Comparison of ENCODE assay signal across 1 cellular context in genomic region chr12:11649413-11650278, GRCh38.
TF ChIP-seq lines count a peak whose summit lies in the region.

Gene ETV6, plus strand, starts transcription at chr12:11649674. Its CDS starts 454 bp downstream, at chr12:11650128.

TF ChIP-seq in HEK293, 187 proteins besides CTCF, POLR2A, EP300 and RAD21 (continued from another document):
- TF ChIP-seq KLF1 (tag by site-specific recombination; IDR thresholded peaks at IDR 0.05) = no peak
- TF ChIP-seq OVOL3 (tag by site-specific recombination; IDR thresholded peaks at IDR 0.05) = no peak
- TF ChIP-seq ZNF19 (tag by site-specific recombination; IDR thresholded peaks at IDR 0.05; ENCODE audit: low read depth) = no peak
- no peak for TF ChIP-seq BCL11A (tag by site-specific recombination; IDR thresholded peaks at IDR 0.05; ENCODE audit: low read depth)
- no peak for TF ChIP-seq ZNF624 (tag by site-specific recombination; IDR thresholded peaks at IDR 0.05)
- TF ChIP-seq ZNF768 (tag by site-specific recombination; IDR thresholded peaks at IDR 0.05) = 0 out of 2 replicates have a peak, but pooled peaks have one; percentile 27
- no peak for TF ChIP-seq ZSCAN18 (tag by site-specific recombination; IDR thresholded peaks at IDR 0.05)
- TF ChIP-seq GLI2 (tag by site-specific recombination; IDR thresholded peaks at IDR 0.05; ENCODE audit: borderline replicate concordance, low read depth) = no peak
- no peak for TF ChIP-seq ZNF398 (tag by site-specific recombination; IDR thresholded peaks at IDR 0.05)
- TF ChIP-seq ZNF335 (tag by site-specific recombination; conservative IDR thresholded peaks at IDR 0.05) = peak; percentile 80
- no peak for TF ChIP-seq ZNF555 (tag by site-specific recombination; conservative IDR thresholded peaks at IDR 0.05)
- TF ChIP-seq ZNF394 (tag by site-specific recombination; IDR thresholded peaks at IDR 0.05; ENCODE audit: borderline replicate concordance) = no peak
- TF ChIP-seq ZSCAN30 (tag by site-specific recombination; IDR thresholded peaks at IDR 0.05) = no peak
- TF ChIP-seq ZNF596 (tag by site-specific recombination; IDR thresholded peaks at IDR 0.05) = 0 out of 2 replicates have a peak, but pooled peaks have one; percentile 5
- no peak for TF ChIP-seq ZSCAN4 (tag by site-specific recombination; IDR thresholded peaks at IDR 0.05)
